Comparison of ENCODE assay signal across 8 cellular contexts in genomic region chr6:47310131-47310480, GRCh38. TPM values are rescaled to one million over a fixed set of nuclear protein-coding genes. Genes with fewer than 3 reads are reported as not detected.
A peak's percentile ranks its signal among the peaks of the same experiment; 100 is the strongest.
DNase-seq lines count a peak whose midpoint lies in the region; ATAC-seq and TF ChIP-seq lines count a peak whose summit lies in the region.

No MANE protein-coding gene starts in this region.

- peaks cover 35% of the 10 kb centered on the region for H3K79me2 ChIP-seq in trophoblast cell (ENCODE audit: control insufficient read depth, insufficient read depth, low read length, poor library complexity)

- no peak overlapping the region for H3K27ac ChIP-seq in HUES64 (ENCODE audit: low read depth, low read length)
- H3K27ac ChIP-seq in breast epithelium = peak overlapping the region; percentile 51 to 86
- no peak overlapping the region for H3K27ac ChIP-seq in trophoblast cell (ENCODE audit: low read depth, low read length)

- WGBS in HUES64 = 6% methylated on average over 7 of the region's 7 CpGs
- no CpG with 5 or more reads among the region's 7 CpGs for WGBS in trophoblast cell (ENCODE audit: extremely low coverage, insufficient coverage, insufficient read length)

- H2BK120ac ChIP-seq in trophoblast cell (ENCODE audit: insufficient read depth, low read length, poor library complexity) = no peak overlapping the region

- peak overlapping the region; percentile 56 for H2BK12ac ChIP-seq in trophoblast cell (ENCODE audit: low read length)

- H3K36me3 ChIP-seq in HUES64 (ENCODE audit: insufficient read depth, low read length) (peaks cover 10% of the 10 kb centered on the region; the same call in 1 of the 2 replicates), breast epithelium (no peaks in the 10 kb centered on the region), trophoblast cell (ENCODE audit: control insufficient read depth in 1 of 2, insufficient read depth in 2 of 2, low read length in 2 of 2) (peaks cover 4 to 6% of the 10 kb centered on the region in 2 experiments)

- ATAC-seq in GM19372 (IDR thresholded peaks at IDR 0.05; ENCODE audit: low read depth, unreplicated experiment) = peak; percentile 2

- H3K79me1 ChIP-seq in trophoblast cell (ENCODE audit: low read length) = peaks cover 18% of the 10 kb centered on the region

- no peak overlapping the region for H4K12ac ChIP-seq in trophoblast cell (ENCODE audit: low read depth, low read length)

- no peak overlapping the region for H4K8ac ChIP-seq in trophoblast cell (ENCODE audit: low read depth, low read length)

- H2AFZ ChIP-seq in trophoblast cell (ENCODE audit: insufficient read depth, low read length, poor library complexity) = peak overlapping the region; percentile 44

- no peak overlapping the region for H3K14ac ChIP-seq in trophoblast cell (ENCODE audit: low read length)

- no peak overlapping the region for H2BK5ac ChIP-seq in trophoblast cell (ENCODE audit: low read depth, low read length, poor library complexity)

- H3K4me3 ChIP-seq in HUES64 (ENCODE audit: low read length) = peak overlapping the region; percentile 79
- peak overlapping the region; percentile 68 to 85 (median 79) for H3K4me3 ChIP-seq in breast epithelium
- H3K4me3 ChIP-seq in trophoblast cell (ENCODE audit: low read depth, low read length) = no peak overlapping the region

- no peak overlapping the region for H3K23ac ChIP-seq in trophoblast cell (ENCODE audit: low read length)

- no peak for TF ChIP-seq CTCF in breast epithelium (IDR thresholded peaks at IDR 0.05)

- intact Hi-C loops in breast epithelium (cut with DNase I; ENCODE audit: low total_unique reads) = no loop called here
- intact Hi-C loops in cardiac septum (cut with DNase I) = loop anchor here (2.0 to 5.0 kb wide), 2 partner anchors 213 to 463 kb away; no protein-coding TSS in a partner anchor

- no peak overlapping the region for H3K4ac ChIP-seq in trophoblast cell (ENCODE audit: low read depth, low read length)

- H3K18ac ChIP-seq in trophoblast cell (ENCODE audit: low read length) = no peak overlapping the region

- DNase-seq in breast epithelium (ENCODE audit: low spot score in 2 of 2) = no peak
- no peak for DNase-seq in trophoblast cell
- no peak for DNase-seq in NCI-H128 (lab: John Stamatoyannopoulos, UW; ENCODE audit: unreplicated experiment)
- no peak for DNase-seq in cardiac septum (ENCODE audit: low spot score)
- DNase-seq in C1 segment of cervical spinal cord (lab: John Stamatoyannopoulos, UW) = no peak
- no peak for DNase-seq in NCI-H345 treated with DMSO at 0.1 percent for 48 hours (lab: John Stamatoyannopoulos, UW; ENCODE audit: unreplicated experiment)

- no peak for TF ChIP-seq POLR2A in breast epithelium (IDR thresholded peaks at IDR 0.05)

- H2AK5ac ChIP-seq in trophoblast cell (ENCODE audit: low read length) = no peak overlapping the region

- peak overlapping the region; percentile 19 for H3K4me2 ChIP-seq in trophoblast cell (ENCODE audit: low read length)

- H3K4me1 ChIP-seq in HUES64 (ENCODE audit: insufficient read depth, low read length) = peaks cover 27% of the 10 kb centered on the region
- no peaks in the 10 kb centered on the region for H3K4me1 ChIP-seq in breast epithelium
- peaks cover 10% of the 10 kb centered on the region in 2 experiments for H3K4me1 ChIP-seq in trophoblast cell (ENCODE audit: control insufficient read depth in 1 of 2, insufficient read depth in 2 of 2, low read length in 2 of 2)

- H3K9me3 ChIP-seq in HUES64 (ENCODE audit: insufficient read depth, low read depth, low read length) (no peaks in the 10 kb centered on the region), breast epithelium (no peaks in the 10 kb centered on the region), trophoblast cell (ENCODE audit: insufficient read depth, low read depth, low read length) (no peaks in the 10 kb centered on the region)

- peak overlapping the region; percentile 51 for H3K9ac ChIP-seq in HUES64 (ENCODE audit: low read depth, low read length)
- no peak overlapping the region for H3K9ac ChIP-seq in trophoblast cell (ENCODE audit: low read length)

- H3K27me3 ChIP-seq in HUES64 (ENCODE audit: insufficient read depth, low read length) (no peaks in the 10 kb centered on the region), breast epithelium (no peaks in the 10 kb centered on the region), trophoblast cell (ENCODE audit: insufficient read depth, low read length) (no peaks in the 10 kb centered on the region)

- H4K91ac ChIP-seq in trophoblast cell (ENCODE audit: low read depth, low read length) = no peak overlapping the region

RNA-seq across cellular contexts. Expression of gene TNFRSF21, which starts 0.4 kb away (rescaled TPM):
- polyA plus RNA-seq in HUES64 (2013, experiment 1 of 2) = 30.3 TPM
- 34.0 TPM for polyA plus RNA-seq in HUES64 (2013, experiment 2 of 2)
- 10 to 100 TPM; 10.2 to 21.4 (median 20.9) TPM for total RNA-seq in breast epithelium
- polyA plus RNA-seq in trophoblast cell (2013) = 243 and 254 TPM in 2 replicates
- total RNA-seq in cardiac septum = 3.5 TPM

Comparison
In these comparisons a context has a peak if more than half of its experiments do, and no peak if none do; other contexts are left out.
1. H3K27ac ChIP-seq: peak in breast epithelium (2 of 2); none in HUES64 (single experiment) and trophoblast cell (single experiment).